16 cellular contexts compared by ENCODE assay signal in genomic region chr19:18875726-18876125, GRCh38. TPM values are rescaled to one million over a fixed set of nuclear protein-coding genes. Genes with fewer than 3 reads are reported as not detected.
"Had no signal": no experiment of that assay in that cellular context is flagged by ENCODE, and none has a peak within 500 bp of the region (broad histone marks: within the 10 kb centered on the region; RNA-seq: fewer than 3 reads in every experiment).

No MANE protein-coding gene starts in this region.

- H3K9me3 ChIP-seq: ovary, upper lobe of right lung had no signal

- H3K4me1 ChIP-seq: upper lobe of right lung had no signal

- FAIRE-seq: frontal cortex, kidney had no signal

- H3K4me3 ChIP-seq: heart left ventricle, left ventricle myocardium inferior, ovary, upper lobe of right lung had no signal

- H3K27me3 ChIP-seq: ovary, upper lobe of right lung had no signal

- H3K27ac ChIP-seq: brain microvascular endothelial cell, heart left ventricle, left ventricle myocardium inferior, ovary, upper lobe of right lung, WERI-Rb-1 had no signal

- H3K36me3 ChIP-seq: brain microvascular endothelial cell, heart left ventricle, left ventricle myocardium inferior, ovary, upper lobe of right lung had no signal

- DNase-seq: activated CD4-positive, alpha-beta T cell treated with anti-CD3 and anti-CD28 coated beads for 48 hours; activated naive CD4-positive, alpha-beta T cell treated with anti-CD3 and anti-CD28 coated beads, Interleukin-2, amount 50 U/mL, for 16 hours; amygdala; brain microvascular endothelial cell; endodermal cell; heart left ventricle; kidney; left ventricle myocardium inferior; ovary; stimulated activated CD4-positive, alpha-beta T cell treated with anti-CD3 and anti-CD28 coated beads, Interleukin-4, amount 100 ng/mL, for 1 hour; stimulated activated CD8-positive, alpha-beta memory T cell treated with anti-CD3 and anti-CD28 coated beads, Interleukin-4, amount 100 ng/mL, for 48 hours; stimulated activated naive CD8-positive, alpha-beta T cell treated with anti-CD3 and anti-CD28 coated beads, Interleukin-15, Interleukin-2, amounts not matched to agents 100 U/mL and 50 U/mL, for 24 hours; T-helper 1 cell; upper lobe of right lung; WERI-Rb-1 had no signal

RNA-seq across cellular contexts. Expression of gene CERS1, which starts 20.2 kb away (rescaled TPM):
- total RNA-seq: upper lobe of right lung had no signal
